31 cellular contexts compared by ENCODE assay signal in genomic region chr4:6458528-6458927, GRCh38. TPM values are rescaled to one million over a fixed set of nuclear protein-coding genes. Genes with fewer than 3 reads are reported as not detected.
"Had no signal": no experiment of that assay in that cellular context is flagged by ENCODE, and none has a peak within 500 bp of the region (broad histone marks: within the 10 kb centered on the region; RNA-seq: fewer than 3 reads in every experiment).

No MANE protein-coding gene starts in this region.

- H3K4me3 ChIP-seq: ascending aorta, breast epithelium, coronary artery, dorsolateral prefrontal cortex, esophagus muscularis mucosa, gastrocnemius medialis, heart left ventricle had no signal

- H3K4me3 Mint-ChIP-seq: activated CD4-positive, alpha-beta memory T cell treated with anti-CD3 and anti-CD28 coated beads, Interleukin-2, amount 10 ng/mL, durations not matched to agents 7 days and 5 days; activated CD4-positive, alpha-beta T cell treated with anti-CD3 and anti-CD28 coated beads, Interleukin-2, amount 10 ng/mL, durations not matched to agents 7 days and 5 days; activated naive CD8-positive, alpha-beta T cell; activated T-cell treated with anti-CD3 and anti-CD28 coated beads, Interleukin-2, amount 50 U/mL, for 4 hours; activated T-helper 17 cell treated with anti-CD3 and anti-CD28 coated beads, Interleukin-2, amount 50 U/mL, for 72 hours; brain; central memory CD8-positive, alpha-beta T cell; dendritic cell treated with granulocyte-macrophage colony-stimulating factor and Interleukin-4, amounts not matched to agents 40 ng/mL and 50 ng/mL, for 4 days; endodermal cell had no signal

- H3K4me1 ChIP-seq: ascending aorta, breast epithelium, esophagus muscularis mucosa, foreskin keratinocyte, gastrocnemius medialis, heart left ventricle had no signal

- H3K27ac Mint-ChIP-seq: activated CD4-positive, alpha-beta memory T cell treated with anti-CD3 and anti-CD28 coated beads, Interleukin-2, amount 10 ng/mL, durations not matched to agents 7 days and 5 days; activated CD4-positive, alpha-beta T cell treated with anti-CD3 and anti-CD28 coated beads, Interleukin-2, amount 10 ng/mL, durations not matched to agents 7 days and 5 days; activated naive CD8-positive, alpha-beta T cell; activated T-helper 17 cell treated with anti-CD3 and anti-CD28 coated beads, Interleukin-2, amount 50 U/mL, for 72 hours; brain; dendritic cell treated with granulocyte-macrophage colony-stimulating factor and Interleukin-4, amounts not matched to agents 40 ng/mL and 50 ng/mL, for 4 days; endodermal cell had no signal

- H3K27me3 ChIP-seq: ascending aorta, dorsolateral prefrontal cortex, foreskin keratinocyte had no signal

- H3K4me1 Mint-ChIP-seq: activated CD4-positive, alpha-beta memory T cell treated with anti-CD3 and anti-CD28 coated beads, Interleukin-2, amount 10 ng/mL, durations not matched to agents 7 days and 5 days; activated CD4-positive, alpha-beta T cell treated with anti-CD3 and anti-CD28 coated beads, Interleukin-2, amount 10 ng/mL, durations not matched to agents 7 days and 5 days; activated T-helper 17 cell treated with anti-CD3 and anti-CD28 coated beads, Interleukin-2, amount 50 U/mL, for 72 hours; brain; central memory CD8-positive, alpha-beta T cell had no signal

- H3K27ac ChIP-seq: ascending aorta, breast epithelium, coronary artery, esophagus muscularis mucosa, foreskin keratinocyte, gastrocnemius medialis, heart left ventricle had no signal

- H3K9me3 Mint-ChIP-seq: activated CD4-positive, alpha-beta memory T cell treated with anti-CD3 and anti-CD28 coated beads, Interleukin-2, amount 10 ng/mL, durations not matched to agents 7 days and 5 days; activated CD4-positive, alpha-beta T cell treated with anti-CD3 and anti-CD28 coated beads, Interleukin-2, amount 10 ng/mL, durations not matched to agents 7 days and 5 days; endodermal cell had no signal

- H3K36me3 ChIP-seq: ascending aorta, breast epithelium, esophagus muscularis mucosa, gastrocnemius medialis, heart left ventricle had no signal

- H3K9me3 ChIP-seq: ascending aorta, gastrocnemius medialis had no signal

- ATAC-seq: activated T-cell treated with anti-CD3 and anti-CD28 coated beads, Interleukin-2, amount 50 U/mL, for 4 hours; activated T-helper 17 cell treated with anti-CD3 and anti-CD28 coated beads, Interleukin-2, amount 50 U/mL, for 72 hours; foreskin keratinocyte; gastrocnemius medialis; heart left ventricle had no signal

- DNase-seq: activated CD4-positive, alpha-beta memory T cell treated with anti-CD3 and anti-CD28 coated beads, Interleukin-2, amount 10 ng/mL, durations not matched to agents 7 days and 5 days; activated CD4-positive, alpha-beta T cell treated with anti-CD3 and anti-CD28 coated beads for 4 hours; activated CD4-positive, alpha-beta T cell treated with anti-CD3 and anti-CD28 coated beads, Interleukin-2, amount 10 ng/mL, durations not matched to agents 7 days and 5 days; activated CD4-positive, alpha-beta T cell treated with anti-CD3 and anti-CD28 coated beads, Interleukin-2, amount 50 U/mL, for 4 hours; activated CD4-positive, CD25-positive, alpha-beta regulatory T cell; activated CD4-positive, CD25-positive, alpha-beta regulatory T cell treated with anti-CD3 and anti-CD28 coated beads, Interleukin-2, amount 50 U/mL, for 72 hours; activated CD8-positive, alpha-beta memory T cell treated with anti-CD3 and anti-CD28 coated beads, Interleukin-2, amount 50 U/mL, for 48 hours; activated effector memory CD4-positive, alpha-beta T cell treated with Interleukin-2 at 50 U/mL for 16 hours; activated gamma-delta T cell treated with Interleukin-2 at 50 U/mL for 16 hours; activated naive CD4-positive, alpha-beta T cell treated with anti-CD3 and anti-CD28 coated beads, Interleukin-2, amount 50 U/mL, for 16 hours; activated naive CD4-positive, alpha-beta T cell treated with Interleukin-2 at 50 U/mL for 16 hours; activated T-cell treated with anti-CD3 and anti-CD28 coated beads, Interleukin-2, amount 50 U/mL, for 4 hours; effector memory CD4-positive, alpha-beta T cell; endodermal cell; foreskin keratinocyte; gastrocnemius medialis; glutamatergic neuron; heart left ventricle; T-helper 2 cell had no signal

- H3K36me3 Mint-ChIP-seq: activated naive CD8-positive, alpha-beta T cell had no signal

RNA-seq across cellular contexts. Expression of gene PPP2R2C, which starts 13.9 kb away (rescaled TPM):
- total RNA-seq: activated CD4-positive, alpha-beta memory T cell treated with anti-CD3 and anti-CD28 coated beads, Interleukin-2, amount 10 ng/mL, durations not matched to agents 7 days and 5 days; activated CD4-positive, alpha-beta T cell treated with anti-CD3 and anti-CD28 coated beads, Interleukin-2, amount 10 ng/mL, durations not matched to agents 7 days and 5 days; activated T-cell treated with anti-CD3 and anti-CD28 coated beads, Interleukin-2, amount 50 U/mL, for 4 hours; activated T-helper 17 cell treated with anti-CD3 and anti-CD28 coated beads, Interleukin-2, amount 50 U/mL, for 72 hours; epithelial cell of proximal tubule; T-helper 1 cell treated with Interleukin-12 subunit alpha and Interleukin-12 subunit beta and Interleukin-4 antibody, amounts not matched to agents 30 ng/mL and 1 ng/mL, for 36 hours had no signal
